In genomic region chr12:25965682-25966081, GRCh38 we compare ENCODE assay signal across 23 cellular contexts.
"Had no signal": no experiment of that assay in that cellular context is flagged by ENCODE, and none has a peak within 500 bp of the region (broad histone marks: within the 10 kb centered on the region; RNA-seq: fewer than 3 reads in every experiment).

No MANE protein-coding gene starts in this region.

- H3K9me3 ChIP-seq: colonic mucosa, esophagus muscularis mucosa, esophagus squamous epithelium, gastrocnemius medialis, gastroesophageal sphincter, heart left ventricle, heart right ventricle had no signal

- H3K4me3 Mint-ChIP-seq: dendritic cell treated with granulocyte-macrophage colony-stimulating factor and Interleukin-4, amounts not matched to agents 40 ng/mL and 50 ng/mL, for 4 days; effector memory CD8-positive, alpha-beta T cell had no signal

- H3K4me3 ChIP-seq: colonic mucosa, coronary artery, dorsolateral prefrontal cortex, esophagus muscularis mucosa, esophagus squamous epithelium, gastrocnemius medialis, gastroesophageal sphincter, heart left ventricle, heart right ventricle had no signal

- H3K27me3 ChIP-seq: colonic mucosa, dorsolateral prefrontal cortex, esophagus muscularis mucosa, esophagus squamous epithelium, gastrocnemius medialis, gastroesophageal sphincter, heart left ventricle had no signal

- DNase-seq: colonic mucosa; cortex of kidney; dermis blood vessel endothelial cell; dorsolateral prefrontal cortex; effector CD4-positive, alpha-beta T cell; effector CD8-positive, alpha-beta T cell; effector memory CD4-positive, alpha-beta T cell; effector memory CD8-positive, alpha-beta T cell; erythroblast; esophagus squamous epithelium; foreskin fibroblast; foreskin melanocyte; gastrocnemius medialis; glutamatergic neuron; head of caudate nucleus; heart left ventricle; heart right ventricle had no signal

- H3K9me3 Mint-ChIP-seq: dendritic cell treated with granulocyte-macrophage colony-stimulating factor and Interleukin-4, amounts not matched to agents 40 ng/mL and 50 ng/mL, for 4 days; effector memory CD8-positive, alpha-beta T cell had no signal

- ATAC-seq: effector memory CD8-positive, alpha-beta T cell; esophagus mucosa; gastrocnemius medialis; gastroesophageal sphincter; heart left ventricle; heart right ventricle had no signal

- H3K4me1 ChIP-seq: colonic mucosa had no signal

- H3K36me3 ChIP-seq: colonic mucosa, esophagus muscularis mucosa, esophagus squamous epithelium, gastrocnemius medialis, gastroesophageal sphincter, heart left ventricle, heart right ventricle had no signal

- H3K27ac Mint-ChIP-seq: dendritic cell treated with granulocyte-macrophage colony-stimulating factor and Interleukin-4, amounts not matched to agents 40 ng/mL and 50 ng/mL, for 4 days; effector memory CD8-positive, alpha-beta T cell had no signal

- H3K27ac ChIP-seq: colonic mucosa, coronary artery, dorsolateral prefrontal cortex, epithelial cell of prostate, esophagus muscularis mucosa, esophagus squamous epithelium, gastrocnemius medialis, gastroesophageal sphincter, heart left ventricle, heart right ventricle had no signal
